Comparison of ENCODE assay signal across 8 cellular contexts in genomic region chr9:130053504-130054427, GRCh38. TPM values are rescaled to one million over a fixed set of nuclear protein-coding genes. Genes with fewer than 3 reads are reported as not detected.
DNase-seq lines count a peak whose midpoint lies in the region; ATAC-seq and TF ChIP-seq lines count a peak whose summit lies in the region.

Gene GPR107 (plus strand): TSS chr9:130053906. CDS start chr9:130053933, 27 bp downstream.

- peak; percentile 76 for ATAC-seq in GM21737 (IDR thresholded peaks at IDR 0.05; ENCODE audit: unreplicated experiment)

- no peaks in the 10 kb centered on the region for H3K27me3 ChIP-seq in adipocyte (replicated peaks; ENCODE audit: control insufficient read depth, insufficient read depth, low read length)

- TF ChIP-seq CTCF in LNCaP clone FGC (IDR thresholded peaks at IDR 0.05; ENCODE audit: control insufficient read depth, extremely low read depth, insufficient read depth): no peak
- no peak for TF ChIP-seq CTCF in type B pancreatic cell (conservative IDR thresholded peaks at IDR 0.05)

- H3K4me3 ChIP-seq in LNCaP clone FGC (ENCODE audit: low read depth, low read length) (peak within 1 kb of the TSS; percentile 92), adipocyte (ENCODE audit: low read length) (peak within 1 kb of the TSS; percentile 94)

- H3K9me3 ChIP-seq in adipocyte (ENCODE audit: control insufficient read depth, low read length): no peaks in the 10 kb centered on the region

- H3K4me1 ChIP-seq in adipocyte (ENCODE audit: control insufficient read depth, insufficient read depth, low read length): peaks cover 24% of the 10 kb centered on the region

- intact Hi-C loops in cardiac septum (cut with DNase I): no loop called here

- peak within 1 kb of the TSS; percentile 99 for H3K4me3 Mint-ChIP-seq in type B pancreatic cell

- peaks cover 16% of the 10 kb centered on the region for H3K4me1 Mint-ChIP-seq in type B pancreatic cell (ENCODE audit: unreplicated experiment)

- H3K36me3 Mint-ChIP-seq in type B pancreatic cell: peaks cover 6% of the 10 kb centered on the region

- H3K9me3 Mint-ChIP-seq in type B pancreatic cell: no peaks in the 10 kb centered on the region

- no peaks in the 10 kb centered on the region for H3K27me3 Mint-ChIP-seq in type B pancreatic cell

- H3K9ac ChIP-seq in adipocyte (ENCODE audit: low read length): peak within 1 kb of the TSS; percentile 93

- peaks cover 3% of the 10 kb centered on the region for H3K36me3 ChIP-seq in adipocyte (ENCODE audit: control insufficient read depth, insufficient read depth, low read length, severe bottlenecking)

- DNase-seq in DMS79 (lab: John Stamatoyannopoulos, UW) (peak; percentile 57), LNCaP clone FGC (ENCODE audit: low read depth) (no peak), T follicular helper cell (ENCODE audit: low read depth) (peak; percentile 61), adipocyte (ENCODE audit: low read depth) (peak; percentile 91), cardiac septum (ENCODE audit: low spot score) (peak; percentile 93), pons (ENCODE audit: low spot score) (peak; percentile 61), type B pancreatic cell (ENCODE audit: extremely low spot score, unreplicated experiment) (peak; percentile 80)

- peak within 1 kb of the TSS; percentile 99 for H3K27ac Mint-ChIP-seq in type B pancreatic cell

RNA-seq across cellular contexts. Expression of gene GPR107, which starts in this region (rescaled TPM):
- 23.7 TPM for total RNA-seq in cardiac septum
- 43.6 and 51.6 TPM in 2 replicates for total RNA-seq in type B pancreatic cell (ENCODE audit: low replicate concordance)
